Comparison of ENCODE assay signal across 8 cellular contexts in the genomic region with DNA sequence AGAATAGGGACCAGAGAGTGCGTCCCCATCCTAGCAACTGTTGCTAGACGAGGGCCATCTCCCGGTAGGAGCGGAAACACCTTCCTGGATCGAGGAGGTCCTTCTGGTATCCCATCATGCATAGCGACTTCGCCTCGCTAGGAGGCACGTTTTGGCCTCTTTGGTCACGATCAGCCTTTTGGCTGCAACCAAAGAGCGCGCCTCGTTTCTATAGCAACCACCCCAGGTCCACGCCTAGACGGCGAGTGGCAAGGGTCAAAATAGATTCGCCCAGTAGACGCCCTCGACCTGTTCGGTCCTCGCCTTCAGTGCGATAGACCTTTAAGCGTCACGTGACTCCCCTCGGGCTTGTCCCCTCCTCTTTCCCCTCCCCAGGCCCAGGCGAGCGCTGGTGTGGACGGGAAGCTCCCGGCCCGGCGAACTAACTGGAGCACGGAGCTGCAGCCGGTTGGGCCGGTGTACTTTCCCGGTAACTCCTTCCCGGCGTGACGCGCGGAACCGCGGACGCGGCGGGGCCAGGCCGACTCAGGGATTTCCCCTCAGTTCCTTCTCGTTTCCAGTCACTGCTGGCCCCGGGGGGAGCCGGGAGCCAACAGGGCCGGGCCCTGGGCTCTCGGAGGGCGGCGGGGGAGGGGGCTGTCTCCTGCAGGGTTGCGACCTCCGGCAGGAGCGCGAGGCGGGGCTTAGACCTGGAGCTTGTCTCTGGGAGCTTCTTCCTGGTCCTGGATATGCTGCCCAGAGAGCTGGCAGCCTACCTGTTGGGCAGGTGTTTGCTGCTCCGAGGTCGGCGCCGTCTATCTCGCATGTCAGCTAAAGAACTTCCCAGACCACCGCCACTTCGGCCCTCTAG. TPM values are rescaled to one million over a fixed set of nuclear protein-coding genes. Genes with fewer than 3 reads are reported as not detected.
DNase-seq lines count a peak whose midpoint lies in the region; ATAC-seq and TF ChIP-seq lines count a peak whose summit lies in the region.

Gene DNAJC16 (plus strand): TSS at position 359 of the 850 bp plus-strand sequence. CDS start 2,258 bp downstream, outside the sequence.

- H3K27me3 Mint-ChIP-seq in progenitor cell of endocrine pancreas: no peaks in the 10 kb centered on the region

- no peaks in the 10 kb centered on the region for H3K9me3 Mint-ChIP-seq in progenitor cell of endocrine pancreas (ENCODE audit: low read depth)

- intact Hi-C loops in left cardiac atrium (cut with DNase I): no loop called here

- H3K4me3 Mint-ChIP-seq in progenitor cell of endocrine pancreas (ENCODE audit: low read depth): peak within 1 kb of the TSS; percentile 93

- TF ChIP-seq CTCF in GM12875 (IDR thresholded peaks at IDR 0.05; ENCODE audit: borderline replicate concordance, insufficient read depth, low read depth, low read length): peak; percentile 21; the same call in 1 of the 2 replicates
- peak; percentile 32 for TF ChIP-seq CTCF in progenitor cell of endocrine pancreas (IDR thresholded peaks at IDR 0.05; ENCODE audit: unreplicated experiment)

- DNase-seq in NCI-H1436 treated with DMSO at 0.1 percent for 48 hours (lab: John Stamatoyannopoulos, UW) (peak; percentile 99), T-helper 1 cell (peak; percentile 87 to 100 (median 90)), amniotic epithelial cell (ENCODE audit: low read depth) (peak; percentile 100), left cardiac atrium (peak; percentile 99), progenitor cell of endocrine pancreas (ENCODE audit: low spot score, unreplicated experiment) (peak; percentile 96)

- ATAC-seq in HG02840 (IDR thresholded peaks at IDR 0.05; ENCODE audit: low FRiP score, unreplicated experiment): peak; percentile 73
- peak; percentile 64 to 68 for ATAC-seq in left cardiac atrium

- no peaks in the 10 kb centered on the region for H3K4me1 ChIP-seq in urinary bladder (ENCODE audit: insufficient read depth)

- peak within 1 kb of the TSS; percentile 100 for H3K27ac Mint-ChIP-seq in progenitor cell of endocrine pancreas

- H3K36me3 ChIP-seq in urinary bladder (ENCODE audit: insufficient read depth): no peaks in the 10 kb centered on the region

- H3K4me3 ChIP-seq in GM12875 (ENCODE audit: low read depth, low read length): peak within 1 kb of the TSS; percentile 89
- peak within 1 kb of the TSS; percentile 79 for H3K4me3 ChIP-seq in urinary bladder (ENCODE audit: low read depth, low read length)

- peaks cover 34% of the 10 kb centered on the region for H3K4me1 Mint-ChIP-seq in progenitor cell of endocrine pancreas (ENCODE audit: low read depth)

- H3K36me3 Mint-ChIP-seq in progenitor cell of endocrine pancreas (ENCODE audit: insufficient read depth): no peaks in the 10 kb centered on the region

- under 1% methylated on average over 65 of the region's 65 CpGs for WGBS in urinary bladder

- peak within 1 kb of the TSS; percentile 95 for H3K27ac ChIP-seq in urinary bladder (ENCODE audit: low read depth)

RNA-seq across cellular contexts. Expression of gene DNAJC16, which starts in this region (rescaled TPM):
- total RNA-seq in left cardiac atrium (10 to 100 TPM; 17.1 to 17.7 TPM), progenitor cell of endocrine pancreas (34.9 and 37.7 TPM in 2 replicates), urinary bladder (18.7 TPM)
- 5.6 TPM for polyA plus RNA-seq in urinary bladder

Comparison
In these comparisons a context has a peak if more than half of its experiments do, and no peak if none do; other contexts are left out.
1. Peak in every context shown above with its lines: DNase-seq, ATAC-seq, H3K4me3 ChIP-seq and H3K27ac ChIP-seq.